In genomic region chr9:76269789-76270188, GRCh38 we compare ENCODE assay signal across 22 cellular contexts.
DNase-seq lines count a peak whose midpoint lies in the region; ATAC-seq, FAIRE-seq and TF ChIP-seq lines count a peak whose summit lies in the region.
"Had no signal": no experiment of that assay in that cellular context is flagged by ENCODE, and none has a peak within 500 bp of the region (broad histone marks: within the 10 kb centered on the region; RNA-seq: fewer than 3 reads in every experiment).

No MANE protein-coding gene starts in this region.

- FAIRE-seq in pancreas (lab: Jason Lieb, UNC), result peak; percentile 83

- H3K9me3 ChIP-seq in pancreas (no peaks in the 10 kb centered on the region), ovary (no peaks in the 10 kb centered on the region), H9 (ENCODE audit: control insufficient read depth, low read depth, low read length) (no peaks in the 10 kb centered on the region)
- H3K9me3 ChIP-seq: esophagus squamous epithelium, left lung, upper lobe of left lung had no signal

- no peak overlapping the region for H2AK5ac ChIP-seq in H9 (ENCODE audit: insufficient read length, low read length)

- no peak overlapping the region for H3K27ac Mint-ChIP-seq in H9
- H3K27ac Mint-ChIP-seq: dendritic cell treated with granulocyte-macrophage colony-stimulating factor and Interleukin-4, amounts not matched to agents 40 ng/mL and 50 ng/mL, for 4 days had no signal

- no peak overlapping the region for H3K4me3 Mint-ChIP-seq in H9
- H3K4me3 Mint-ChIP-seq: dendritic cell treated with granulocyte-macrophage colony-stimulating factor and Interleukin-4, amounts not matched to agents 40 ng/mL and 50 ng/mL, for 4 days had no signal

- no peaks in the 10 kb centered on the region for H3K79me2 ChIP-seq in H9 (ENCODE audit: insufficient read depth, low read length)

- no peak overlapping the region for H3T11ph ChIP-seq in H9 (ENCODE audit: low read length)

- no peak for TF ChIP-seq POLR2A in ovary (IDR thresholded peaks at IDR 0.05)

- ATAC-seq in pancreas, result no peak
- no peak for ATAC-seq in GM18861 (IDR thresholded peaks at IDR 0.05; ENCODE audit: unreplicated experiment)
- ATAC-seq: left lung had no signal

- H4K20me1 ChIP-seq in H9 (ENCODE audit: control insufficient read depth, insufficient read depth, insufficient read length), result no peaks in the 10 kb centered on the region
- H4K20me1 ChIP-seq: BLaER1 treated with 17β-estradiol and CSF1 and Interleukin-3, amounts not matched to agents 10 nM and 100 nM had no signal

- H3K27me3 Mint-ChIP-seq in H9 (ENCODE audit: low read depth), result no peaks in the 10 kb centered on the region
- H3K27me3 Mint-ChIP-seq: dendritic cell treated with granulocyte-macrophage colony-stimulating factor and Interleukin-4, amounts not matched to agents 40 ng/mL and 50 ng/mL, for 4 days had no signal

- H2BK15ac ChIP-seq in H9 (ENCODE audit: low read depth, low read length), result no peak overlapping the region

- H3K36me3 ChIP-seq in pancreas (no peaks in the 10 kb centered on the region), ovary (no peaks in the 10 kb centered on the region)
- H3K36me3 ChIP-seq: BLaER1 treated with 17β-estradiol and CSF1 and Interleukin-3, amounts not matched to agents 10 nM and 100 nM; esophagus squamous epithelium; left lung; upper lobe of left lung had no signal

- no peak overlapping the region for H2BK12ac ChIP-seq in H9 (ENCODE audit: insufficient read length, low read depth, low read length)

- no peak overlapping the region for H3K56ac ChIP-seq in H9 (ENCODE audit: insufficient read length, low read depth, low read length)

- H3K4me1 Mint-ChIP-seq in H9, result peaks cover 3 to 5% of the 10 kb centered on the region in 2 experiments

- no peak overlapping the region for H3K18ac ChIP-seq in H9 (ENCODE audit: insufficient read length, low read depth, low read length)

- TF ChIP-seq CTCF in fibroblast of pulmonary artery (IDR thresholded peaks at IDR 0.05; ENCODE audit: low read length, missing control alignments) (no peak), pancreas (IDR thresholded peaks at IDR 0.05) (no peak), ovary (IDR thresholded peaks at IDR 0.05) (no peak), H9 (conservative IDR thresholded peaks at IDR 0.05) (no peak)

- no peak overlapping the region for H3K23ac ChIP-seq in H9 (ENCODE audit: insufficient read length, low read depth, low read length)

- H3K27me3 ChIP-seq in pancreas (no peaks in the 10 kb centered on the region), ovary (no peaks in the 10 kb centered on the region), H9 (ENCODE audit: insufficient read depth, low read length) (no peaks in the 10 kb centered on the region)
- H3K27me3 ChIP-seq: BLaER1 treated with 17β-estradiol and CSF1 and Interleukin-3, amounts not matched to agents 10 nM and 100 nM; esophagus squamous epithelium; left lung; upper lobe of left lung had no signal

- no peak overlapping the region for H2BK120ac ChIP-seq in H9 (ENCODE audit: low read depth, low read length, poor library complexity, severe bottlenecking)

- H3K27ac ChIP-seq in pancreas (no peak overlapping the region), ovary (peak overlapping the region in 1 of 2 donors; percentile 70), H9 (ENCODE audit: insufficient read length, low read depth, low read length) (no peak overlapping the region)
- H3K27ac ChIP-seq: BLaER1 treated with 17β-estradiol and CSF1 and Interleukin-3, amounts not matched to agents 10 nM and 100 nM; left lung had no signal

- H4K8ac ChIP-seq in H9 (replicated peaks; ENCODE audit: insufficient read length, low read depth, low read length), result no peak overlapping the region

- no peak overlapping the region for H2AFZ ChIP-seq in H9 (ENCODE audit: low read length)

- WGBS in pancreas, 2 donors, result 4 to 10% methylated on average over 2 of the region's 2 CpGs
- WGBS in ovary, 3 donors, result 3 to 11% (median 4%) methylated on average over 2 of the region's 2 CpGs
- WGBS in H9 (ENCODE audit: extremely low coverage, insufficient read length, low lambda C conversion rate), result no CpG with 5 or more reads among the region's 2 CpGs

- H3K4me1 ChIP-seq in pancreas (no peaks in the 10 kb centered on the region), ovary (ENCODE audit: insufficient read depth) (peaks cover 8% of the 10 kb centered on the region), H9 (ENCODE audit: insufficient read depth, low read length) (no peaks in the 10 kb centered on the region)
- H3K4me1 ChIP-seq: left lung, upper lobe of left lung had no signal

- H4K91ac ChIP-seq in H9 (ENCODE audit: insufficient read length, low read depth, low read length), result no peak overlapping the region

- no peak overlapping the region for H2BK5ac ChIP-seq in H9 (ENCODE audit: insufficient read length, low read length)

- no peak for TF ChIP-seq EP300 in ovary (IDR thresholded peaks at IDR 0.05)

- H3K4me3 ChIP-seq in fibroblast of pulmonary artery (replicated peaks; ENCODE audit: low read depth, low read length), result no peak overlapping the region
- no peak overlapping the region for H3K4me3 ChIP-seq in pancreas
- no peak overlapping the region for H3K4me3 ChIP-seq in ovary
- H3K4me3 ChIP-seq: BLaER1 treated with 17β-estradiol and CSF1 and Interleukin-3, amounts not matched to agents 10 nM and 100 nM; esophagus squamous epithelium; left lung; upper lobe of left lung had no signal

- no peak overlapping the region for H3K4ac ChIP-seq in H9 (ENCODE audit: low read depth, low read length)

- no peak overlapping the region for H3K4me2 ChIP-seq in H9 (ENCODE audit: insufficient read depth, insufficient read length, low read length)
- H3K4me2 ChIP-seq: BLaER1 treated with 17β-estradiol and CSF1 and Interleukin-3, amounts not matched to agents 10 nM and 100 nM had no signal

- H3K79me1 ChIP-seq in H9 (ENCODE audit: insufficient read depth, low read depth, low read length, poor library complexity, severe bottlenecking), result no peaks in the 10 kb centered on the region

- H4K5ac ChIP-seq in H9 (ENCODE audit: insufficient read length, low read depth, low read length), result no peak overlapping the region

- H3K36me3 Mint-ChIP-seq in H9 (ENCODE audit: insufficient read depth in 1 of 3, low read depth in 3 of 3), result no peaks in the 10 kb centered on the region

- H3K23me2 ChIP-seq in H9 (ENCODE audit: insufficient read length, low read depth, low read length, poor library complexity, severe bottlenecking), result no peaks in the 10 kb centered on the region

- no peaks in the 10 kb centered on the region for H3K9me3 Mint-ChIP-seq in H9
- H3K9me3 Mint-ChIP-seq: dendritic cell treated with granulocyte-macrophage colony-stimulating factor and Interleukin-4, amounts not matched to agents 40 ng/mL and 50 ng/mL, for 4 days had no signal

- H3K14ac ChIP-seq in H9 (ENCODE audit: insufficient read depth, low read length), result no peak overlapping the region

- H2BK20ac ChIP-seq in H9 (ENCODE audit: low read depth, low read length, poor library complexity, severe bottlenecking), result no peak overlapping the region

- DNase-seq in HPDE6-E6E7 (ENCODE audit: extremely low spot score) (peak; percentile 9), amniotic epithelial cell (ENCODE audit: low read depth) (peak; percentile 64), fibroblast of pulmonary artery (ENCODE audit: low read depth) (peak; percentile 57), pancreas (no peak), ovary (no peak), GDM1 (lab: John Stamatoyannopoulos, UW) (no peak), H9 (no peak)
- DNase-seq: activated CD4-positive, CD25-positive, alpha-beta regulatory T cell; activated effector memory CD4-positive, alpha-beta T cell treated with Interleukin-2 at 50 U/mL for 16 hours; anterior cingulate cortex; DMS79; esophagus squamous epithelium; left lung; NCI-H1105 treated with DMSO at 0.1 percent for 48 hours; NCI-H345; posterior cingulate gyrus; SHP77 treated with DMSO at 0.1 percent for 48 hours; stimulated activated naive CD4-positive, alpha-beta T cell; upper lobe of left lung had no signal

- intact Hi-C loops in pancreas (cut with DNase I) (no loop called here), ovary (cut with DNase I) (loop anchor here in 1 of 4 donors (10.0 kb wide), 1 partner anchor 375 kb away; the partner anchor contains the start of gene PCSK5)

- H3K9ac ChIP-seq in H9 (ENCODE audit: extremely low read depth, insufficient read length, low read length), result no peak overlapping the region
- H3K9ac ChIP-seq: BLaER1 treated with 17β-estradiol and CSF1 and Interleukin-3, amounts not matched to agents 10 nM and 100 nM had no signal

Comparison
In these comparisons a context has a peak if more than half of its experiments do, and no peak if none do; other contexts are left out.
1. DNase-seq: peak in HPDE6-E6E7 (single experiment), amniotic epithelial cell (single experiment) and fibroblast of pulmonary artery (single experiment); none in pancreas (0 of 6), ovary (0 of 5), GDM1 (single experiment) and H9 (single experiment).